10 cellular contexts compared by ENCODE assay signal in the genomic region with DNA sequence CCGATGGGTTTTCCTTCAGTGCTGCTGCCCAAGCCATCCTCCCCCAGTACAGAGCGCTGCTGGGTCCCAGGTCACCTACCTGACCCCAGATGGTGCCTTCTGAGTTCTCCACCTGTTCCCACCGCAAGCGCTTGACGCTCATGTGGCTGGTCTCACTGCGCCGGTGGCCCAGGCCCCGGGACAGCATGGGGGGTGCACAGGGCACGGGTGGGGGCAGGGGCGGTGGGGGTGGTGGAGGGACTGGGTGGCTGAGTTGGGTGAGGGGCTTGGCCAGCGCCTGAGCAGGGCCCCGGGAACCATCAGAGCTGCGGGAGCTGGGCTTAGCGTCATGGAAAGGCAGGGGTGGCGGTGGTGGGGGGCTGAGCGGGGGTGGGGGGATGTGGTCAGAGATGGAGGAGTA. TPM values are rescaled to one million over a fixed set of nuclear protein-coding genes. Genes with fewer than 3 reads are reported as not detected.
"Had no signal": no experiment of that assay in that cellular context is flagged by ENCODE, and none has a peak within 500 bp of the region (broad histone marks: within the 10 kb centered on the region; RNA-seq: fewer than 3 reads in every experiment).

No MANE protein-coding gene starts in this region.

- H3K4me2 ChIP-seq: GM23338 had no signal

- H3K36me3 Mint-ChIP-seq: IgD-negative memory B cell had no signal

- FAIRE-seq: H1, H54, HepG2 had no signal

- H3K4me3 Mint-ChIP-seq: GM23338, H9 had no signal

- H3K27me3 Mint-ChIP-seq: IgD-negative memory B cell had no signal

- H3K9me3 Mint-ChIP-seq: GM23338, IgD-negative memory B cell had no signal

- DNase-seq: H9, HCEC 1CT, KBM-7 had no signal

- H3K27ac ChIP-seq: HL-60 had no signal

- H3K4me3 ChIP-seq: GM23338 had no signal

- H2AFZ ChIP-seq: GM23338 had no signal

- H3K27ac Mint-ChIP-seq: GM23338, H9 had no signal

- ATAC-seq: GM23338, HepG2 had no signal

RNA-seq across cellular contexts. Expression of a gene that starts 43.4 kb away (rescaled TPM):
- total RNA-seq: HepG2, HT1080 had no signal
